32 cellular contexts compared by ENCODE assay signal in genomic region chr14:87305345-87305744, GRCh38.
"Had no signal": no experiment of that assay in that cellular context is flagged by ENCODE, and none has a peak within 500 bp of the region (broad histone marks: within the 10 kb centered on the region; RNA-seq: fewer than 3 reads in every experiment).

No MANE protein-coding gene starts in this region.

- H3K27me3 ChIP-seq: adrenal gland, ascending aorta, body of pancreas, brain microvascular endothelial cell, breast epithelium, cardiac muscle cell had no signal

- DNase-seq: activated effector memory CD4-positive, alpha-beta T cell treated with anti-CD3 and anti-CD28 coated beads, Interleukin-2, amount 50 U/mL, for 16 hours; activated effector memory CD4-positive, alpha-beta T cell treated with Interleukin-2 at 50 U/mL for 16 hours; activated gamma-delta T cell; activated gamma-delta T cell treated with Interleukin-2 at 50 U/mL for 16 hours; activated naive CD4-positive, alpha-beta T cell; activated naive CD4-positive, alpha-beta T cell treated with anti-CD3 and anti-CD28 coated beads for 36 hours; activated naive CD4-positive, alpha-beta T cell treated with anti-CD3 and anti-CD28 coated beads, Interleukin-2, amount 10 ng/mL, durations not matched to agents 7 days and 5 days; activated naive CD4-positive, alpha-beta T cell treated with anti-CD3 and anti-CD28 coated beads, Interleukin-2, amount 50 U/mL, for 16 hours; activated naive CD4-positive, alpha-beta T cell treated with Interleukin-2 at 50 U/mL for 16 hours; activated naive CD8-positive, alpha-beta T cell treated with anti-CD3 and anti-CD28 coated beads for 36 hours; activated naive CD8-positive, alpha-beta T cell treated with anti-CD3 and anti-CD28 coated beads, Interleukin-2, amount 10 ng/mL, durations not matched to agents 7 days and 5 days; activated naive CD8-positive, alpha-beta T cell treated with anti-CD3 and anti-CD28 coated beads, Interleukin-2, amount 50 U/mL, for 24 hours; activated T-cell treated with anti-CD3 and anti-CD28 coated beads for 4 hours; activated T-cell treated with anti-CD3 and anti-CD28 coated beads, Interleukin-2, amount 50 U/mL, for 1 hour; activated T-cell treated with anti-CD3 and anti-CD28 coated beads, Interleukin-2, amount 50 U/mL, for 24 hours; activated T-cell treated with anti-CD3 and anti-CD28 coated beads, Interleukin-2, amount 50 U/mL, for 4 hours; activated T-cell treated with anti-CD3 and anti-CD28 coated beads, Interleukin-2, amount 50 U/mL, for 48 hours; activated T-cell treated with anti-CD3 and anti-CD28 coated beads, Interleukin-2, amount 50 U/mL, for 72 hours; adrenal gland; amniotic stem cell; amygdala; aorta; body of pancreas; brain microvascular endothelial cell; caudate nucleus; central memory CD4-positive, alpha-beta T cell; cerebellar nuclear complex had no signal

- H3K36me3 ChIP-seq: adrenal gland, ascending aorta, brain microvascular endothelial cell, breast epithelium, cardiac muscle cell had no signal

- H3K27ac ChIP-seq: adrenal gland, ascending aorta, body of pancreas, brain microvascular endothelial cell, breast epithelium, cardiac muscle cell had no signal

- H3K4me3 ChIP-seq: adrenal gland, ascending aorta, body of pancreas, breast epithelium, cardiac muscle cell had no signal

- H3K4me1 ChIP-seq: adrenal gland, ascending aorta, body of pancreas, breast epithelium had no signal

- H3K9me3 ChIP-seq: adrenal gland, ascending aorta, body of pancreas, breast epithelium had no signal

- ATAC-seq: activated naive CD4-positive, alpha-beta T cell treated with anti-CD3 and anti-CD28 coated beads, Interleukin-2, amount 50 U/mL, for 72 hours; activated naive CD8-positive, alpha-beta T cell treated with anti-CD3 and anti-CD28 coated beads, Interleukin-2, amount 50 U/mL, for 24 hours; activated T-cell treated with anti-CD3 and anti-CD28 coated beads, Interleukin-2, amount 50 U/mL, for 4 hours; activated T-cell treated with anti-CD3 and anti-CD28 coated beads, Interleukin-2, amount 50 U/mL, for 72 hours; activated T-helper 17 cell treated with anti-CD3 and anti-CD28 coated beads, Interleukin-2, amount 50 U/mL, for 72 hours; body of pancreas had no signal
